In the genomic region with DNA sequence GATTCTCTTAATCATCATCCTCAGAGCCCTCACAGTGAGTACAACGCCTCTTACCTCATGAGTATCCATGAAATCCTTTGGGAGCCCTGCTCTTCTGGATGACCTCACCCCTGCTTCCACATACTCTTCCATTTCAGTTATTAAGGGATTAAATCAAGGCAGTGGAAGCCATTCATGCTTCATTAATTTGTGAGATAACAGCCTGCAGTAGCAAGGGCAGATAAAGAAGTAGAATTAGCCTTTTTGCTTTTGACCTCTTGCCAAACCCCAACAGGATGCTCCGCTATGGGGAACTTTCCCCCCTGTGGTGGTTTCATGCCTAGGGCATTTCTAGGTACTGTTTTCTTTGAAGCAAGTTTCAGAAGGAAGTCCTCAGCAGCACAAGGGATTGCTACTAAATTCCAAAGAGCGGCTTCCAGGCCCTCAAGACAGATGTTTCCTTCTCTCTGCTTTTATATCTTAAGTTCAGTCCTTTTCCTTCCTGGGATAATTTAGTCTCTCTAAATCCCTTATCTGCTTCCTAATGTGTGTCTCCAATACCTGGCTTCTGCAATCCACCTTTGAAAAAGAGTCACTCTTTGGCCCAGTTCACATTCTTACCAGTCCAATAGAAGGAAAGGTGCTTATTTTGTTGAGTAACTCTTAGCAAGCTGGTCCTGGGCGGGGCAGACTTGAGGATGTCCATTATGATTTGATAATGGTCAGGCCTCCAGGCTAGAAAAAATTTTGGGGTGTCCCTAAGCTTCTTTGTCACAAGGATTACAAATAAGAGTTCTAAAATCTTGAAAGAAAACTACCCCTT, we compare ENCODE assay signal across 8 cellular contexts.
DNase-seq lines count a peak whose midpoint lies in the region; ATAC-seq and TF ChIP-seq lines count a peak whose summit lies in the region.

No MANE protein-coding gene starts in this region.

- peaks cover 45% of the 10 kb centered on the region for H3K4me1 ChIP-seq in Loucy (ENCODE audit: insufficient read depth, low read length, poor library complexity, severe bottlenecking)

- TF ChIP-seq CTCF in Loucy (conservative IDR thresholded peaks at IDR 0.05; ENCODE audit: low read length), result no peak

- H3K9me2 ChIP-seq in Loucy (replicated peaks; ENCODE audit: low read depth, low read length), result no peaks in the 10 kb centered on the region

- H3K9me3 ChIP-seq in Loucy (ENCODE audit: insufficient read depth, low read depth, low read length), result peaks cover 8% of the 10 kb centered on the region

- H3K4me2 ChIP-seq in Loucy (ENCODE audit: low read depth, low read length, poor library complexity, severe bottlenecking), result peak overlapping the region; percentile 22

- H4K20me1 ChIP-seq in Loucy (ENCODE audit: insufficient read depth, low read length, poor library complexity, severe bottlenecking), result peaks cover 9% of the 10 kb centered on the region

- H2AFZ ChIP-seq in Loucy (ENCODE audit: low read length), result no peak overlapping the region

- H3K36me3 ChIP-seq in Loucy (ENCODE audit: insufficient read depth, low read length), result peaks cover 6% of the 10 kb centered on the region; the same call in 1 of the 2 replicates

- no peak overlapping the region for H3K4me3 ChIP-seq in Loucy (ENCODE audit: low read length, poor library complexity, severe bottlenecking)

- DNase-seq in AG08395 (ENCODE audit: low spot score) (peak; percentile 37), kidney tubule cell (ENCODE audit: low spot score) (peak; percentile 92), posterior vena cava (ENCODE audit: low spot score) (no peak), NCI-H1092 treated with DMSO at 0.1 percent for 48 hours (lab: John Stamatoyannopoulos, UW) (no peak), NCI-H2081 treated with DMSO at 0.1 percent for 48 hours (lab: John Stamatoyannopoulos, UW) (no peak)

- intact Hi-C loops in posterior vena cava (cut with DNase I), result no loop called here

- ATAC-seq in GM21447 (IDR thresholded peaks at IDR 0.05; ENCODE audit: unreplicated experiment), result peak; percentile 72
- peak; percentile 18 for ATAC-seq in activated T-helper 17 cell treated with anti-CD3 and anti-CD28 coated beads, Interleukin-2, amount 50 U/mL, for 72 hours (replicated peaks)

- H3K9me3 Mint-ChIP-seq in activated T-helper 17 cell treated with anti-CD3 and anti-CD28 coated beads, Interleukin-2, amount 50 U/mL, for 72 hours, result peaks cover 6% of the 10 kb centered on the region

- H3K27me3 Mint-ChIP-seq in activated T-helper 17 cell treated with anti-CD3 and anti-CD28 coated beads, Interleukin-2, amount 50 U/mL, for 72 hours, result peaks cover 9% of the 10 kb centered on the region

- H3K27me3 ChIP-seq in Loucy (ENCODE audit: insufficient read depth, low read length, poor library complexity, severe bottlenecking), result no peaks in the 10 kb centered on the region

- no peak overlapping the region for H3K9ac ChIP-seq in Loucy (ENCODE audit: low read depth, low read length, poor library complexity, severe bottlenecking)

- peaks cover 11% of the 10 kb centered on the region for H3K4me1 Mint-ChIP-seq in activated T-helper 17 cell treated with anti-CD3 and anti-CD28 coated beads, Interleukin-2, amount 50 U/mL, for 72 hours

- H3F3A ChIP-seq in Loucy (ENCODE audit: low read depth), result peaks cover 3% of the 10 kb centered on the region

- H3K36me3 Mint-ChIP-seq in activated T-helper 17 cell treated with anti-CD3 and anti-CD28 coated beads, Interleukin-2, amount 50 U/mL, for 72 hours (ENCODE audit: low read depth), result no peaks in the 10 kb centered on the region

- no peak overlapping the region for H3K27ac Mint-ChIP-seq in activated T-helper 17 cell treated with anti-CD3 and anti-CD28 coated beads, Interleukin-2, amount 50 U/mL, for 72 hours

- no peak overlapping the region for H3K4me3 Mint-ChIP-seq in activated T-helper 17 cell treated with anti-CD3 and anti-CD28 coated beads, Interleukin-2, amount 50 U/mL, for 72 hours

- H3K79me2 ChIP-seq in Loucy (ENCODE audit: insufficient read depth, low read length), result peaks cover 49% of the 10 kb centered on the region; the same call in 1 of the 2 replicates

Comparison
In these comparisons a context has a peak if more than half of its experiments do, and no peak if none do; other contexts are left out.
1. DNase-seq: peak in AG08395 (single experiment) and kidney tubule cell (single experiment); none in posterior vena cava (single experiment), NCI-H1092 treated with DMSO at 0.1 percent for 48 hours (single experiment) and NCI-H2081 treated with DMSO at 0.1 percent for 48 hours (single experiment).